17 cellular contexts compared by ENCODE assay signal in the genomic region with DNA sequence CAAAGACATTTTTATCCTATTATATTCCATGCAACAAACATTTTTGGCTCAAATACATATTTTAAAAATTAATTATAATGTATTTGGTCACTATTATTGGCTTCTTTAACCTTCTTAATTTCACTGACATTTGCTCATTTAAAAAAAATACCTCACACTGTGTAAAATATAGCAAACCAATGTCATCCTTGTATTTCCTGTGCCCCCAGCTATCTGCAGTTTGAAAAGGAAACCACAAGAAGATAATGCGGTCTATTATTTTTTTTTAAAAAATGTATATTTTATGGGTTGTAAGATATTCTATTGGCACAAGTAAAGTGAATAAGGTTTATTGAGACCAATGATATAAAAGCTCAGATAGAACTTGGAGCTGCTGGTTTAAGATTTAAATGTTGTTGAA.
A peak's percentile ranks its signal among the peaks of the same experiment; 100 is the strongest.
DNase-seq lines count a peak whose midpoint lies in the region; ATAC-seq and TF ChIP-seq lines count a peak whose summit lies in the region.
"Had no signal": no experiment of that assay in that cellular context is flagged by ENCODE, and none has a peak within 500 bp of the region (broad histone marks: within the 10 kb centered on the region; RNA-seq: fewer than 3 reads in every experiment).

No MANE protein-coding gene starts in this region.

- no peaks in the 10 kb centered on the region for H3K27me3 ChIP-seq in SU-DHL-6 (ENCODE audit: low read length)
- H3K27me3 ChIP-seq: BE2C had no signal

- no peaks in the 10 kb centered on the region; the same call in 1 of the 2 replicates for H3K36me3 ChIP-seq in SU-DHL-6 (ENCODE audit: low read length)
- H3K36me3 ChIP-seq: BE2C had no signal

- peaks cover 7% of the 10 kb centered on the region for H3K9me3 Mint-ChIP-seq in activated CD8-positive, alpha-beta memory T cell treated with anti-CD3 and anti-CD28 coated beads, Interleukin-2, amount 10 ng/mL, durations not matched to agents 7 days and 5 days (ENCODE audit: low read depth)

- no peak overlapping the region for H3K4me2 ChIP-seq in SU-DHL-6 (ENCODE audit: low read depth, low read length, poor library complexity, severe bottlenecking)
- H3K4me2 ChIP-seq: KMS-11 had no signal

- ATAC-seq in GM18505 (IDR thresholded peaks at IDR 0.05; ENCODE audit: unreplicated experiment) (no peak), HG03442 (IDR thresholded peaks at IDR 0.05; ENCODE audit: unreplicated experiment) (no peak)
- no peak for ATAC-seq in activated CD8-positive, alpha-beta memory T cell treated with anti-CD3 and anti-CD28 coated beads, Interleukin-2, amount 10 ng/mL, durations not matched to agents 7 days and 5 days

- no peaks in the 10 kb centered on the region for H3K79me2 ChIP-seq in SU-DHL-6 (ENCODE audit: insufficient read depth, low read length)

- H3K4me3 ChIP-seq in Jurkat, Clone E6-1 (ENCODE audit: low read length): no peak overlapping the region
- no peak overlapping the region for H3K4me3 ChIP-seq in SU-DHL-6 (ENCODE audit: insufficient read depth, low read length, poor library complexity, severe bottlenecking)

- no peak overlapping the region for H3K27ac ChIP-seq in SU-DHL-6 (ENCODE audit: low read depth, low read length)
- H3K27ac ChIP-seq: KMS-11 had no signal

- no peaks in the 10 kb centered on the region for H3K9me2 ChIP-seq in SU-DHL-6 (replicated peaks; ENCODE audit: insufficient read depth, low read length)

- no peak overlapping the region for H3K27ac Mint-ChIP-seq in activated CD8-positive, alpha-beta memory T cell treated with anti-CD3 and anti-CD28 coated beads, Interleukin-2, amount 10 ng/mL, durations not matched to agents 7 days and 5 days
- H3K27ac Mint-ChIP-seq: CD14-positive monocyte; CD4-positive, alpha-beta memory T cell had no signal

- peak; percentile 28 for DNase-seq in Jurkat, Clone E6-1 (ENCODE audit: low read depth, low spot score)
- DNase-seq in OCI-M1 (lab: John Stamatoyannopoulos, UW) (peak; percentile 3), foreskin melanocyte (peak; percentile 40), DMS153 treated with DMSO at 0.1 percent for 48 hours (lab: John Stamatoyannopoulos, UW; ENCODE audit: unreplicated experiment) (no peak)
- no peak for DNase-seq in activated CD8-positive, alpha-beta memory T cell treated with anti-CD3 and anti-CD28 coated beads, Interleukin-2, amount 10 ng/mL, durations not matched to agents 7 days and 5 days
- DNase-seq: ACHN; BE2C; CD4-positive, alpha-beta memory T cell; DMS53; GDM1; GOT3; H7 had no signal

- H3F3A ChIP-seq in SU-DHL-6 (ENCODE audit: insufficient read depth): no peaks in the 10 kb centered on the region

- CTCF ChIA-PET in activated CD8-positive, alpha-beta memory T cell treated with anti-CD3 and anti-CD28 coated beads, Interleukin-2, amount 10 ng/mL, durations not matched to agents 7 days and 5 days (lab: Charles Lee): no interaction called here

- TF ChIP-seq CTCF in SU-DHL-6 (IDR thresholded peaks at IDR 0.05; ENCODE audit: insufficient read depth, low read length, poor library complexity, severe bottlenecking): no peak

- no peaks in the 10 kb centered on the region for H3K36me3 Mint-ChIP-seq in activated CD8-positive, alpha-beta memory T cell treated with anti-CD3 and anti-CD28 coated beads, Interleukin-2, amount 10 ng/mL, durations not matched to agents 7 days and 5 days
- H3K36me3 Mint-ChIP-seq: CD14-positive monocyte; CD4-positive, alpha-beta memory T cell had no signal

- no peaks in the 10 kb centered on the region for H4K20me1 ChIP-seq in SU-DHL-6 (ENCODE audit: low read depth, low read length)

- no peaks in the 10 kb centered on the region for H3K9me3 ChIP-seq in SU-DHL-6 (ENCODE audit: insufficient read depth, low read length)
- H3K9me3 ChIP-seq: BE2C had no signal

- peak overlapping the region; percentile 48 for H2AFZ ChIP-seq in SU-DHL-6 (ENCODE audit: low read depth, low read length, severe bottlenecking)

- H3K4me1 Mint-ChIP-seq in activated CD8-positive, alpha-beta memory T cell treated with anti-CD3 and anti-CD28 coated beads, Interleukin-2, amount 10 ng/mL, durations not matched to agents 7 days and 5 days: no peaks in the 10 kb centered on the region
- H3K4me1 Mint-ChIP-seq: CD14-positive monocyte; CD4-positive, alpha-beta memory T cell had no signal

- no peak overlapping the region for H3K9ac ChIP-seq in SU-DHL-6 (ENCODE audit: low read length)
- H3K9ac ChIP-seq: KMS-11 had no signal

- no peak for TF ChIP-seq POLR2A in GM18505 (IDR thresholded peaks at IDR 0.05; ENCODE audit: borderline replicate concordance, extremely low read depth, insufficient read depth, insufficient read length)

- H3K4me3 Mint-ChIP-seq in activated CD8-positive, alpha-beta memory T cell treated with anti-CD3 and anti-CD28 coated beads, Interleukin-2, amount 10 ng/mL, durations not matched to agents 7 days and 5 days: no peak overlapping the region
- H3K4me3 Mint-ChIP-seq: CD14-positive monocyte; CD4-positive, alpha-beta memory T cell had no signal

- no peaks in the 10 kb centered on the region for H3K27me3 Mint-ChIP-seq in activated CD8-positive, alpha-beta memory T cell treated with anti-CD3 and anti-CD28 coated beads, Interleukin-2, amount 10 ng/mL, durations not matched to agents 7 days and 5 days
- H3K27me3 Mint-ChIP-seq: CD4-positive, alpha-beta memory T cell had no signal

Comparison
In these comparisons a context has a peak if more than half of its experiments do, and no peak if none do; other contexts are left out.
1. DNase-seq: peak in Jurkat, Clone E6-1 (single experiment), OCI-M1 (single experiment) and foreskin melanocyte (single experiment); none in DMS153 treated with DMSO at 0.1 percent for 48 hours (single experiment) and activated CD8-positive, alpha-beta memory T cell treated with anti-CD3 and anti-CD28 coated beads, Interleukin-2, amount 10 ng/mL, durations not matched to agents 7 days and 5 days (single experiment).